In the genomic region with DNA sequence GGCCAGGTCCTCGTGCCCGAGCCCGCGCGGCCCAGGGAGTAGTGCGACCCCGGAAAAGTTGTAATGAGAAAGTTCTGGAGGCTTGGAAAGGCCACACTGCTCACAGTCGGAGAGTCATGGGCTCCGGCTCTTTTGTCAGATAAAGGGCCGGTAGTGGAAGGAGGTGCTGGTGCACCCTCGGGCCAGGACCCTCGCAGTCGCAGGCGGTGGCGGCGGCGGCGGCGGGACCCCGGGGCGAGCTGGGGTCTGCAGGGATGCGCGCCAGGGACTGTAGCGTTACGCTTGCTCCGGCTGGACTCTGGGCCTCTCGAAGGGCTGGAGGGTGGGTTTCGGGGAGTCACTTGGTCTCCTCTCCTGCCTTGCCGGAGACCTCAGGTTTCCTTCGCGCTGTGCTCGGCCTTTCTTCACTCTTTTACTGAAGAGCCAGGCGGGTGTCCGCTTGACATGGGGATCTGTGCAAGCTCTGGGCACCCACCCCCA, we compare ENCODE assay signal across 1 cellular context.
TF ChIP-seq lines count a peak whose summit lies in the region.

No MANE protein-coding gene starts in this region.

TF ChIP-seq in IMR-90, 13 proteins besides CTCF, POLR2A, EP300 and RAD21:
- TF ChIP-seq, protein P1, sequence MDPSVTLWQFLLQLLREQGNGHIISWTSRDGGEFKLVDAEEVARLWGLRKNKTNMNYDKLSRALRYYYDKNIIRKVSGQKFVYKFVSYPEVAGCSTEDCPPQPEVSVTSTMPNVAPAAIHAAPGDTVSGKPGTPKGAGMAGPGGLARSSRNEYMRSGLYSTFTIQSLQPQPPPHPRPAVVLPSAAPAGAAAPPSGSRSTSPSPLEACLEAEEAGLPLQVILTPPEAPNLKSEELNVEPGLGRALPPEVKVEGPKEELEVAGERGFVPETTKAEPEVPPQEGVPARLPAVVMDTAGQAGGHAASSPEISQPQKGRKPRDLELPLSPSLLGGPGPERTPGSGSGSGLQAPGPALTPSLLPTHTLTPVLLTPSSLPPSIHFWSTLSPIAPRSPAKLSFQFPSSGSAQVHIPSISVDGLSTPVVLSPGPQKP (IDR thresholded peaks at IDR 0.05; ENCODE audit: borderline replicate concordance, low read depth, low read length): no peak
- TF ChIP-seq NFE2L2 (IDR thresholded peaks at IDR 0.05; ENCODE audit: low read depth, low read length) (no peak), CHD1 (IDR thresholded peaks at IDR 0.05; ENCODE audit: low read depth, low read length) (no peak), FOS (IDR thresholded peaks at IDR 0.05; ENCODE audit: low read depth, low read length) (no peak), MAFK (IDR thresholded peaks at IDR 0.05; ENCODE audit: low read depth, low read length) (no peak), MAZ (IDR thresholded peaks at IDR 0.05; ENCODE audit: borderline replicate concordance, low read depth, low read length) (no peak), RCOR1 (IDR thresholded peaks at IDR 0.05; ENCODE audit: insufficient replicate concordance, low read length) (no peak)
